ENCODE assay signal across 13 cellular contexts in the genomic region with DNA sequence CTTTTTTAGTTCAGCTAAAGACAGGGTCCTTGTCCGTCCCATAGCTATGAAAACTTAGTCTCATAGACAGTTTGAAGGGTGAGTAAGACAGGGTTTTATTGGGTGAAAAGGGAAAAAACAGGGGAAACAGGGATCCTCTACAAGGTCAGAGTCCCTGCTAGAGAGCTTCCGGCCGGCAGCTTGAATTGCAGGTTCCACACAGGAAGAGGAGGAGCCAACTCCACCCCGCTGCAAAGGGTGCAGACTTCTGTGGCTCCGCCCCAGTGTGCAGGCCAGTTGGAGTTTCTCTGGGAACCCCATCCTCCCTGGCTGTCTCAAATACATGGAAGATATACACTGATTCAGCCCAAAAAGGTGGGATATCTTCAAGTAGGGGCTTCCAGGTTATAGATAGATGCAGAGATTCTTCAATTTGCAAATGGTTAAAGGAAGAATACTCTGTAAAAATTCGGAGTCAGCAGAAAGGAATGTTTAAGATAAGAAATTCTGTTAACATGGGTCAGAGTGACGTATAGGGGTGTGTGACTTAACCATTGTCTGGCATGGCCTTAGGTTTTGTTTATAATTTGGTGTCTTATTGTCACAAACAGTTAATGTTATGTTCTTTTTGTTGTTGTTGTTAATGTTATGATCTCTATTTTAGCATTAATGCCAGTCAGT. TPM values are rescaled to one million over a fixed set of nuclear protein-coding genes. Genes with fewer than 3 reads are reported as not detected.
A peak's percentile ranks its signal among the peaks of the same experiment; 100 is the strongest.
DNase-seq lines count a peak whose midpoint lies in the region; ATAC-seq and TF ChIP-seq lines count a peak whose summit lies in the region.
"Had no signal": no experiment of that assay in that cellular context is flagged by ENCODE, and none has a peak within 500 bp of the region (broad histone marks: within the 10 kb centered on the region; RNA-seq: fewer than 3 reads in every experiment).

No MANE protein-coding gene starts in this region.

- peak; percentile 7 for DNase-seq in stimulated activated naive CD8-positive, alpha-beta T cell treated with anti-CD3 and anti-CD28 coated beads, Interleukin-15, Interleukin-2, amounts not matched to agents 100 U/mL and 50 U/mL, for 24 hours
- DNase-seq in stimulated activated naive CD8-positive, alpha-beta T cell treated with anti-CD3 and anti-CD28 coated beads, Interleukin-15, amount 100 ng/mL, for 72 hours: no peak
- DNase-seq in PC-3 (peak; percentile 54), fibroblast of the aortic adventitia (ENCODE audit: low read depth) (peak; percentile 47), upper lobe of right lung (no peak), KBM-7 (no peak), Right ventricle myocardium inferior (ENCODE audit: missing footprints) (no peak)
- DNase-seq: activated CD4-positive, CD25-positive, alpha-beta regulatory T cell treated with anti-CD3 and anti-CD28 coated beads, Interleukin-2, amount 50 U/mL, for 72 hours; activated effector memory CD4-positive, alpha-beta T cell treated with anti-CD3 and anti-CD28 coated beads, Interleukin-2, amount 50 U/mL, for 16 hours; lower lobe of right lung had no signal

- H3K4me1 ChIP-seq in PC-3 (ENCODE audit: insufficient read depth, low read length) (peaks cover 10% of the 10 kb centered on the region), upper lobe of right lung (no peaks in the 10 kb centered on the region)
- H3K4me1 ChIP-seq: lower lobe of right lung had no signal

- peak overlapping the region; percentile 21 for H3K4me2 ChIP-seq in PC-3 (ENCODE audit: low read length)

- POLR2A ChIA-PET in PC-3 (lab: Charles Lee; ENCODE audit: unreplicated experiment): no interaction called here

- peaks cover 61% of the 10 kb centered on the region for H3K27me3 Mint-ChIP-seq in stimulated activated naive CD8-positive, alpha-beta T cell treated with anti-CD3 and anti-CD28 coated beads, Interleukin-15, amount 100 ng/mL, for 72 hours

- no peaks in the 10 kb centered on the region for H3F3A ChIP-seq in PC-3 (ENCODE audit: low read length, unreplicated experiment)

- peak overlapping the region; percentile 56 for H2AFZ ChIP-seq in PC-3 (ENCODE audit: low read length)

- intact Hi-C loops in PC-3 (cut with micrococcal nuclease) (no loop called here), upper lobe of right lung (cut with DNase I) (no loop called here), Right ventricle myocardium inferior (cut with DNase I) (no loop called here)

- H3K27ac ChIP-seq in PC-3 (ENCODE audit: low read length) (no peak overlapping the region), upper lobe of right lung (no peak overlapping the region)
- H3K27ac ChIP-seq: BLaER1 treated with 17β-estradiol and CSF1 and Interleukin-3, amounts not matched to agents 10 nM and 100 nM; lower lobe of right lung had no signal

- no peaks in the 10 kb centered on the region for H3K79me2 ChIP-seq in PC-3 (ENCODE audit: low read length)

- peaks cover 0 to 11% of the 10 kb centered on the region in 2 donors for H3K9me3 Mint-ChIP-seq in stimulated activated naive CD8-positive, alpha-beta T cell treated with anti-CD3 and anti-CD28 coated beads, Interleukin-15, amount 100 ng/mL, for 72 hours

- BruUV-seq in PC-3 (replicated peaks; lab: Mats Ljungman, UMichigan): no TSS peak

- TF ChIP-seq CTCF in PC-3 (conservative IDR thresholded peaks at IDR 0.05; ENCODE audit: low read depth, low read length) (no peak), fibroblast of the aortic adventitia (IDR thresholded peaks at IDR 0.05; ENCODE audit: insufficient read depth, low read length) (no peak), upper lobe of right lung (IDR thresholded peaks at IDR 0.05) (no peak)

- H3K27ac Mint-ChIP-seq in stimulated activated naive CD8-positive, alpha-beta T cell treated with anti-CD3 and anti-CD28 coated beads, Interleukin-15, amount 100 ng/mL, for 72 hours: no peak overlapping the region

- peaks cover 6% of the 10 kb centered on the region for H3K4me1 Mint-ChIP-seq in stimulated activated naive CD8-positive, alpha-beta T cell treated with anti-CD3 and anti-CD28 coated beads, Interleukin-15, amount 100 ng/mL, for 72 hours

- H3K9ac ChIP-seq in PC-3 (ENCODE audit: low read length): no peak overlapping the region
- H3K9ac ChIP-seq: BLaER1 treated with 17β-estradiol and CSF1 and Interleukin-3, amounts not matched to agents 10 nM and 100 nM had no signal

- no peaks in the 10 kb centered on the region for H3K9me2 ChIP-seq in PC-3 (replicated peaks; ENCODE audit: low read length)

- no peak overlapping the region for H3K4me3 ChIP-seq in PC-3 (ENCODE audit: low read length)
- no peak overlapping the region for H3K4me3 ChIP-seq in fibroblast of the aortic adventitia (ENCODE audit: low read depth, low read length)
- H3K4me3 ChIP-seq in upper lobe of right lung: no peak overlapping the region
- H3K4me3 ChIP-seq: BLaER1 treated with 17β-estradiol and CSF1 and Interleukin-3, amounts not matched to agents 10 nM and 100 nM; lower lobe of right lung had no signal

- ATAC-seq in stimulated activated naive CD8-positive, alpha-beta T cell treated with anti-CD3 and anti-CD28 coated beads, Interleukin-15, Interleukin-2, amounts not matched to agents 100 U/mL and 50 U/mL, for 24 hours: no peak
- ATAC-seq in stimulated activated naive CD8-positive, alpha-beta T cell treated with anti-CD3 and anti-CD28 coated beads, Interleukin-15, amount 100 ng/mL, for 72 hours: no peak
- ATAC-seq in PC-3: peak; percentile 89
- ATAC-seq in GM18502 (IDR thresholded peaks at IDR 0.05; ENCODE audit: poor library complexity, unreplicated experiment): no peak
- no peak for ATAC-seq in upper lobe of right lung
- no peak for ATAC-seq in Right ventricle myocardium inferior
- ATAC-seq: lower lobe of right lung had no signal

- no peaks in the 10 kb centered on the region for H3K9me3 ChIP-seq in PC-3 (ENCODE audit: low read length)
- H3K9me3 ChIP-seq in upper lobe of right lung: no peaks in the 10 kb centered on the region
- H3K9me3 ChIP-seq: lower lobe of right lung had no signal

- no peak overlapping the region for H3K4me3 Mint-ChIP-seq in stimulated activated naive CD8-positive, alpha-beta T cell treated with anti-CD3 and anti-CD28 coated beads, Interleukin-15, amount 100 ng/mL, for 72 hours

- CTCF ChIA-PET in PC-3 (lab: Charles Lee): no interaction called here

- no peaks in the 10 kb centered on the region for H3K36me3 ChIP-seq in PC-3 (ENCODE audit: low read depth, low read length)
- H3K36me3 ChIP-seq in upper lobe of right lung: no peaks in the 10 kb centered on the region
- H3K36me3 ChIP-seq: BLaER1 treated with 17β-estradiol and CSF1 and Interleukin-3, amounts not matched to agents 10 nM and 100 nM; lower lobe of right lung had no signal

- no peaks in the 10 kb centered on the region for H4K20me1 ChIP-seq in PC-3 (ENCODE audit: low read length)
- H4K20me1 ChIP-seq: BLaER1 treated with 17β-estradiol and CSF1 and Interleukin-3, amounts not matched to agents 10 nM and 100 nM had no signal

- in situ Hi-C loops in KBM-7 (cut with MboI; ENCODE audit: low pct_unique_long_range_greater_than_20kb, low sequenced_read_pairs): no loop called here

- no peaks in the 10 kb centered on the region for H3K27me3 ChIP-seq in PC-3 (ENCODE audit: low read length)
- no peaks in the 10 kb centered on the region for H3K27me3 ChIP-seq in upper lobe of right lung
- H3K27me3 ChIP-seq: BLaER1 treated with 17β-estradiol and CSF1 and Interleukin-3, amounts not matched to agents 10 nM and 100 nM had no signal

RNA-seq across cellular contexts. Expression of gene HECW1, which starts 34.6 kb away (rescaled TPM):
- total RNA-seq in PC-3 (2014; rRNA removed) (3.0 and 3.6 TPM in 2 replicates), fibroblast of the aortic adventitia (ENCODE audit: low replicate concordance) (0.82 and 3.6 TPM in 2 replicates), upper lobe of right lung (1.6 TPM), Right ventricle myocardium inferior (not detected)
- total RNA-seq: pulmonary artery endothelial cell had no signal

Comparison
In these comparisons a context has a peak if more than half of its experiments do, and no peak if none do; other contexts are left out.
1. DNase-seq: peak in stimulated activated naive CD8-positive, alpha-beta T cell treated with anti-CD3 and anti-CD28 coated beads, Interleukin-15, Interleukin-2, amounts not matched to agents 100 U/mL and 50 U/mL, for 24 hours (single experiment), PC-3 (single experiment) and fibroblast of the aortic adventitia (single experiment); none in stimulated activated naive CD8-positive, alpha-beta T cell treated with anti-CD3 and anti-CD28 coated beads, Interleukin-15, amount 100 ng/mL, for 72 hours (0 of 2), upper lobe of right lung (single experiment), KBM-7 (single experiment) and Right ventricle myocardium inferior (single experiment).